In genomic region chr11:27460571-27460970, GRCh38 we compare ENCODE assay signal across 23 cellular contexts. TPM values are rescaled to one million over a fixed set of nuclear protein-coding genes. Genes with fewer than 3 reads are reported as not detected.
A peak's percentile ranks its signal among the peaks of the same experiment; 100 is the strongest.
DNase-seq lines count a peak whose midpoint lies in the region; ATAC-seq and TF ChIP-seq lines count a peak whose summit lies in the region.
"Had no signal": no experiment of that assay in that cellular context is flagged by ENCODE, and none has a peak within 500 bp of the region (broad histone marks: within the 10 kb centered on the region; RNA-seq: fewer than 3 reads in every experiment).

No MANE protein-coding gene starts in this region.

- no peak overlapping the region for H3K4ac ChIP-seq in neuronal stem cell (ENCODE audit: low read length)

- H3K27me3 Mint-ChIP-seq in glutamatergic neuron (ENCODE audit: unreplicated experiment): no peaks in the 10 kb centered on the region
- H3K27me3 Mint-ChIP-seq: activated naive CD4-positive, alpha-beta T cell treated with anti-CD3 and anti-CD28 coated beads, Interleukin-2, amount 10 ng/mL, durations not matched to agents 7 days and 5 days had no signal

- H4K91ac ChIP-seq in neuronal stem cell (ENCODE audit: low read depth, low read length, poor library complexity): no peak overlapping the region

- H3K4me3 Mint-ChIP-seq in glutamatergic neuron (ENCODE audit: unreplicated experiment): peak overlapping the region; percentile 81
- H3K4me3 Mint-ChIP-seq: activated naive CD4-positive, alpha-beta T cell treated with anti-CD3 and anti-CD28 coated beads, Interleukin-2, amount 10 ng/mL, durations not matched to agents 7 days and 5 days; effector memory CD8-positive, alpha-beta T cell; HFFc6 had no signal

- no peak overlapping the region for H3K23ac ChIP-seq in neuronal stem cell (ENCODE audit: low read depth, low read length, poor library complexity)

- TF ChIP-seq CTCF in HEK293 (tag by site-specific recombination; IDR thresholded peaks at IDR 0.05): no peak
- no peak for TF ChIP-seq CTCF in glutamatergic neuron (IDR thresholded peaks at IDR 0.05; ENCODE audit: partially characterized antibody, unreplicated experiment)
- TF ChIP-seq CTCF in WERI-Rb-1 (IDR thresholded peaks at IDR 0.05; ENCODE audit: low read depth, low read length): no peak

- WGBS in neuronal stem cell (ENCODE audit: extremely low coverage in 2 of 2, insufficient read length in 2 of 2, insufficient replicate concordance in 1 of 2), 2 donors: no CpG with 5 or more reads among the region's 2 CpGs

- no peak overlapping the region for H4K8ac ChIP-seq in neuronal stem cell (ENCODE audit: low read depth, low read length)

- H3K9ac ChIP-seq in SK-N-MC (ENCODE audit: insufficient read length) (no peak overlapping the region), neuronal stem cell (ENCODE audit: low read depth, low read length, poor library complexity) (no peak overlapping the region)
- H3K9ac ChIP-seq: BLaER1 treated with 17β-estradiol and CSF1 and Interleukin-3, amounts not matched to agents 10 nM and 100 nM had no signal

- H3K36me3 Mint-ChIP-seq in glutamatergic neuron (ENCODE audit: unreplicated experiment): no peaks in the 10 kb centered on the region
- H3K36me3 Mint-ChIP-seq: activated naive CD4-positive, alpha-beta T cell treated with anti-CD3 and anti-CD28 coated beads, Interleukin-2, amount 10 ng/mL, durations not matched to agents 7 days and 5 days had no signal

- H3K27me3 ChIP-seq in neuronal stem cell (ENCODE audit: control insufficient read depth in 3 of 3, insufficient read depth in 3 of 3, low read depth in 1 of 3, low read length in 3 of 3): no peaks in the 10 kb centered on the region
- no peaks in the 10 kb centered on the region for H3K27me3 ChIP-seq in WERI-Rb-1 (ENCODE audit: insufficient read depth, low read depth, severe bottlenecking)
- H3K27me3 ChIP-seq: BLaER1 treated with 17β-estradiol and CSF1 and Interleukin-3, amounts not matched to agents 10 nM and 100 nM; esophagus muscularis mucosa; uterus had no signal

- peaks cover 53% of the 10 kb centered on the region for H3K4me1 Mint-ChIP-seq in glutamatergic neuron (ENCODE audit: low read depth, unreplicated experiment)
- H3K4me1 Mint-ChIP-seq: activated naive CD4-positive, alpha-beta T cell treated with anti-CD3 and anti-CD28 coated beads, Interleukin-2, amount 10 ng/mL, durations not matched to agents 7 days and 5 days had no signal

- ATAC-seq in GM21423 (IDR thresholded peaks at IDR 0.05; ENCODE audit: unreplicated experiment): no peak
- ATAC-seq: effector memory CD8-positive, alpha-beta T cell; Right ventricle myocardium inferior; sciatic nerve had no signal

- CTCF ChIA-PET in HEK293 (lab: Yijun Ruan, JAX): no interaction called here

- DNase-seq in SK-N-MC (ENCODE audit: low read depth, low spot score) (no peak), glutamatergic neuron (no peak), neuronal stem cell (ENCODE audit: low spot score) (no peak), WERI-Rb-1 (no peak), anterior cingulate cortex (lab: John Stamatoyannopoulos, UW) (no peak), GOT3 (lab: John Stamatoyannopoulos, UW) (no peak)
- DNase-seq: activated naive CD4-positive, alpha-beta T cell treated with anti-CD3 and anti-CD28 coated beads, Interleukin-2, amount 10 ng/mL, durations not matched to agents 7 days and 5 days; activated T-cell treated with anti-CD3 and anti-CD28 coated beads, Interleukin-2, amount 50 U/mL, for 48 hours; aorta; effector memory CD8-positive, alpha-beta T cell; HFFc6; hypothalamus; MV-4-11; NCI-H187 treated with DMSO at 0.1 percent for 48 hours; NCI-H345; substantia nigra; uterus had no signal

- H2AK5ac ChIP-seq in neuronal stem cell (ENCODE audit: low read depth, low read length): no peak overlapping the region

- H3K27ac Mint-ChIP-seq in glutamatergic neuron (ENCODE audit: unreplicated experiment): peak overlapping the region; percentile 95
- H3K27ac Mint-ChIP-seq: activated naive CD4-positive, alpha-beta T cell treated with anti-CD3 and anti-CD28 coated beads, Interleukin-2, amount 10 ng/mL, durations not matched to agents 7 days and 5 days; effector memory CD8-positive, alpha-beta T cell; HFFc6 had no signal

- no peak overlapping the region for H2BK5ac ChIP-seq in neuronal stem cell (ENCODE audit: low read length)

- H3K9me3 Mint-ChIP-seq in glutamatergic neuron (ENCODE audit: unreplicated experiment): peaks cover 3% of the 10 kb centered on the region
- H3K9me3 Mint-ChIP-seq: activated naive CD4-positive, alpha-beta T cell treated with anti-CD3 and anti-CD28 coated beads, Interleukin-2, amount 10 ng/mL, durations not matched to agents 7 days and 5 days; effector memory CD8-positive, alpha-beta T cell; HFFc6 had no signal

- POLR2A ChIA-PET in HEK293 (lab: Yijun Ruan, JAX): interaction anchor here (0.7 kb wide), 2 partner anchors 77 to 247 kb away, joined by 3 to 4 read pairs; no protein-coding TSS in a partner anchor

- H3K36me3 ChIP-seq in HEK293 (ENCODE audit: control insufficient read depth in 2 of 2, insufficient read depth in 1 of 2, low read length in 2 of 2) (no peaks in the 10 kb centered on the region), SK-N-MC (ENCODE audit: insufficient read depth, low read length) (no peaks in the 10 kb centered on the region), neuronal stem cell (replicated peaks in 1 of 2; ENCODE audit: control insufficient read depth in 2 of 2, insufficient read depth in 2 of 2, low read length in 2 of 2) (peaks cover 0 to 6% of the 10 kb centered on the region in 2 donors), WERI-Rb-1 (no peaks in the 10 kb centered on the region)
- H3K36me3 ChIP-seq: BLaER1 treated with 17β-estradiol and CSF1 and Interleukin-3, amounts not matched to agents 10 nM and 100 nM; esophagus muscularis mucosa; uterus had no signal

- no peaks in the 10 kb centered on the region for H3K79me1 ChIP-seq in neuronal stem cell (ENCODE audit: low read depth, low read length)

- no peak overlapping the region for H2BK120ac ChIP-seq in neuronal stem cell (ENCODE audit: low read depth, low read length)

- H2AFZ ChIP-seq in neuronal stem cell (ENCODE audit: low read length): no peak overlapping the region

- H2BK12ac ChIP-seq in neuronal stem cell (ENCODE audit: low read length): no peak overlapping the region

- H3K14ac ChIP-seq in neuronal stem cell (ENCODE audit: low read length): no peak overlapping the region

- H3K4me3 ChIP-seq in HEK293 (ENCODE audit: low read depth, low read length) (no peak overlapping the region), SK-N-MC (no peak overlapping the region), neuronal stem cell (ENCODE audit: low read length in 2 of 2) (no peak overlapping the region), WERI-Rb-1 (ENCODE audit: low read depth, low read length) (no peak overlapping the region)
- H3K4me3 ChIP-seq: BLaER1 treated with 17β-estradiol and CSF1 and Interleukin-3, amounts not matched to agents 10 nM and 100 nM; esophagus muscularis mucosa; uterus had no signal

- H3K4me2 ChIP-seq in neuronal stem cell (ENCODE audit: insufficient read depth, low read length, poor library complexity, severe bottlenecking): no peak overlapping the region

- no peak overlapping the region for H2BK15ac ChIP-seq in neuronal stem cell (ENCODE audit: low read length)

- H3K27ac ChIP-seq in HEK293 (ENCODE audit: extremely low read depth, low read depth, low read length) (no peak overlapping the region), SK-N-MC (peak overlapping the region; percentile 5; the same call in 1 of the 2 replicates), neuronal stem cell (replicated peaks; ENCODE audit: low read length) (peak overlapping the region; percentile 51), WERI-Rb-1 (no peak overlapping the region)
- H3K27ac ChIP-seq: BLaER1 treated with 17β-estradiol and CSF1 and Interleukin-3, amounts not matched to agents 10 nM and 100 nM; esophagus muscularis mucosa; uterus had no signal

- H3K9me3 ChIP-seq in HEK293 (ENCODE audit: control insufficient read depth, insufficient read depth, low read depth, low read length) (no peaks in the 10 kb centered on the region), SK-N-MC (ENCODE audit: low read depth, low read length) (no peaks in the 10 kb centered on the region), neuronal stem cell (replicated peaks in 1 of 2; ENCODE audit: control insufficient read depth in 2 of 2, insufficient read depth in 1 of 2, low read depth in 1 of 2, low read length in 2 of 2) (no peaks in the 10 kb centered on the region), WERI-Rb-1 (ENCODE audit: severe bottlenecking) (no peaks in the 10 kb centered on the region)
- H3K9me3 ChIP-seq: BLaER1 treated with 17β-estradiol and CSF1 and Interleukin-3, amounts not matched to agents 10 nM and 100 nM; esophagus muscularis mucosa; uterus had no signal

- H3K4me1 ChIP-seq in HEK293 (ENCODE audit: control insufficient read depth, insufficient read depth, low read length): peaks cover 12% of the 10 kb centered on the region
- H3K4me1 ChIP-seq in neuronal stem cell (ENCODE audit: control insufficient read depth in 2 of 2, insufficient read depth in 1 of 2, low read depth in 1 of 2, low read length in 2 of 2): peaks cover 17 to 48% of the 10 kb centered on the region in 2 donors
- H3K4me1 ChIP-seq: uterus had no signal

- H3K18ac ChIP-seq in neuronal stem cell (ENCODE audit: low read length): no peak overlapping the region

TF ChIP-seq in HEK293, 187 proteins besides CTCF, POLR2A, EP300 and RAD21:
- no peak for TF ChIP-seq ZNF449 (tag by site-specific recombination; IDR thresholded peaks at IDR 0.05)
- peak; percentile 28; the same call in 1 of the 2 replicates for TF ChIP-seq ZBTB20 (tag by site-specific recombination; IDR thresholded peaks at IDR 0.05)

RNA-seq across cellular contexts. Expression of gene LGR4, which starts 12.0 kb away (rescaled TPM):
- 87.1 TPM for total RNA-seq in glutamatergic neuron (ENCODE audit: unreplicated experiment)
- polyA plus RNA-seq in neuronal stem cell (2013, experiment 1 of 2): 70.4 TPM
- 71.8 TPM for polyA plus RNA-seq in neuronal stem cell (2013, experiment 2 of 2)

RNA-seq across cellular contexts. Expression of gene LIN7C, which starts 46.0 kb away (rescaled TPM):
- 44.7 TPM for total RNA-seq in glutamatergic neuron (ENCODE audit: unreplicated experiment)
- polyA plus RNA-seq in neuronal stem cell (2013, experiment 1 of 2): 25.5 TPM
- 27.7 TPM for polyA plus RNA-seq in neuronal stem cell (2013, experiment 2 of 2)

Comparison
In these comparisons a context has a peak if more than half of its experiments do, and no peak if none do; other contexts are left out.
1. H3K27ac ChIP-seq: peak in SK-N-MC (single experiment) and neuronal stem cell (single experiment); none in HEK293 (single experiment) and WERI-Rb-1 (single experiment).